Comparison of ENCODE assay signal across 33 cellular contexts in genomic region chr16:21072976-21073375, GRCh38.
"Had no signal": no experiment of that assay in that cellular context is flagged by ENCODE, and none has a peak within 500 bp of the region (broad histone marks: within the 10 kb centered on the region; RNA-seq: fewer than 3 reads in every experiment).

No MANE protein-coding gene starts in this region.

- H3K4me1 ChIP-seq: body of pancreas, breast epithelium had no signal

- H3K27ac ChIP-seq: adrenal gland, body of pancreas, brain microvascular endothelial cell, breast epithelium, VCaP had no signal

- H3K4me3 ChIP-seq: adrenal gland, body of pancreas, breast epithelium had no signal

- H3K36me3 ChIP-seq: adrenal gland, brain microvascular endothelial cell, breast epithelium had no signal

- DNase-seq: activated B cell treated with CpG ODN at 0.5 μM for 24 hours; activated CD4-positive, alpha-beta memory T cell treated with anti-CD3 and anti-CD28 coated beads for 36 hours; activated CD4-positive, alpha-beta T cell treated with anti-CD3 and anti-CD28 coated beads for 4 hours; activated CD4-positive, alpha-beta T cell treated with anti-CD3 and anti-CD28 coated beads, Interleukin-2, amount 10 ng/mL, durations not matched to agents 24 days and 14 days; activated CD4-positive, alpha-beta T cell treated with anti-CD3 and anti-CD28 coated beads, Interleukin-2, amount 50 U/mL, for 1 hour; activated CD4-positive, alpha-beta T cell treated with anti-CD3 and anti-CD28 coated beads, Interleukin-2, amount 50 U/mL, for 4 hours; activated CD4-positive, CD25-positive, alpha-beta regulatory T cell treated with anti-CD3 and anti-CD28 coated beads, Interleukin-2, amount 50 U/mL, for 72 hours; activated CD8-positive, alpha-beta memory T cell treated with anti-CD3 and anti-CD28 coated beads, Interleukin-2, amount 50 U/mL, for 4 hours; activated CD8-positive, alpha-beta T cell treated with anti-CD3 and anti-CD28 coated beads for 36 hours; activated effector memory CD4-positive, alpha-beta T cell treated with anti-CD3 and anti-CD28 coated beads, Interleukin-2, amount 50 U/mL, for 16 hours; activated gamma-delta T cell treated with Interleukin-2 at 50 U/mL for 16 hours; activated naive CD4-positive, alpha-beta T cell; activated naive CD4-positive, alpha-beta T cell treated with anti-CD3 and anti-CD28 coated beads for 36 hours; activated naive CD4-positive, alpha-beta T cell treated with anti-CD3 and anti-CD28 coated beads, Interleukin-2, amount 50 U/mL, for 16 hours; activated naive CD8-positive, alpha-beta T cell treated with anti-CD3 and anti-CD28 coated beads for 36 hours; activated T-cell treated with anti-CD3 and anti-CD28 coated beads for 4 hours; activated T-cell treated with anti-CD3 and anti-CD28 coated beads, Interleukin-2, amount 50 U/mL, for 1 hour; activated T-cell treated with anti-CD3 and anti-CD28 coated beads, Interleukin-2, amount 50 U/mL, for 4 hours; activated T-cell treated with anti-CD3 and anti-CD28 coated beads, Interleukin-2, amount 50 U/mL, for 72 hours; adrenal gland; amniotic stem cell; aorta; body of pancreas; brain microvascular endothelial cell; central memory CD4-positive, alpha-beta T cell; SW 1271; T-helper 1 cell; T-helper 2 cell; T-helper 9 cell had no signal

- H3K9me3 ChIP-seq: adrenal gland, body of pancreas, breast epithelium had no signal

- ATAC-seq: activated CD8-positive, alpha-beta T cell treated with anti-CD3 and anti-CD28 coated beads for 36 hours; activated naive CD4-positive, alpha-beta T cell treated with anti-CD3 and anti-CD28 coated beads, Interleukin-2, amount 50 U/mL, for 72 hours; activated T-cell treated with anti-CD3 and anti-CD28 coated beads, Interleukin-2, amount 50 U/mL, for 4 hours; activated T-cell treated with anti-CD3 and anti-CD28 coated beads, Interleukin-2, amount 50 U/mL, for 72 hours; activated T-helper 17 cell treated with anti-CD3 and anti-CD28 coated beads, Interleukin-2, amount 50 U/mL, for 72 hours; body of pancreas had no signal

- H3K27me3 ChIP-seq: adrenal gland, body of pancreas, brain microvascular endothelial cell, breast epithelium had no signal
